Comparison of ENCODE assay signal across 16 cellular contexts in genomic region chr22:19936513-19936912, GRCh38.
"Had no signal": no experiment of that assay in that cellular context is flagged by ENCODE, and none has a peak within 500 bp of the region (broad histone marks: within the 10 kb centered on the region; RNA-seq: fewer than 3 reads in every experiment).

No MANE protein-coding gene starts in this region.

- H3K36me3 ChIP-seq: esophagus squamous epithelium had no signal

- H3K4me3 ChIP-seq: esophagus squamous epithelium, gastroesophageal sphincter, left ventricle myocardium inferior, lung had no signal

- H3K27me3 Mint-ChIP-seq: naive thymus-derived CD4-positive, alpha-beta T cell had no signal

- H3K27ac ChIP-seq: esophagus squamous epithelium, gastroesophageal sphincter, left ventricle myocardium inferior had no signal

- H3K4me3 Mint-ChIP-seq: naive thymus-derived CD4-positive, alpha-beta T cell; nephron progenitor cell had no signal

- H3K27ac Mint-ChIP-seq: naive thymus-derived CD4-positive, alpha-beta T cell; nephron progenitor cell had no signal

- DNase-seq: cortex of kidney; effector memory CD4-positive, alpha-beta T cell; esophagus squamous epithelium; foreskin fibroblast; glutamatergic neuron; islet precursor cell; left ventricle myocardium inferior; mesendoderm; naive thymus-derived CD4-positive, alpha-beta T cell; nephron progenitor cell; small intestine; stimulated activated CD4-positive, alpha-beta T cell treated with anti-CD3 and anti-CD28 coated beads, Interleukin-12 subunit alpha, Interleukin-12 subunit beta, amount 100 ng/mL, for 4 hours; stimulated activated naive CD4-positive, alpha-beta T cell; trophoblast cell had no signal

- H3K9me3 ChIP-seq: esophagus squamous epithelium, gastroesophageal sphincter had no signal

- H3K27me3 ChIP-seq: esophagus squamous epithelium, gastroesophageal sphincter had no signal
